ENCODE assay signal across 8 cellular contexts in genomic region chr1:96966536-96967138, GRCh38.
DNase-seq lines count a peak whose midpoint lies in the region; ATAC-seq and TF ChIP-seq lines count a peak whose summit lies in the region.

No MANE protein-coding gene starts in this region.

- H3K4me3 ChIP-seq in gastroesophageal sphincter (no peak overlapping the region), parathyroid adenoma (ENCODE audit: low read depth, low read length) (no peak overlapping the region), upper lobe of left lung (no peak overlapping the region)

- no peaks in the 10 kb centered on the region for H3K79me2 ChIP-seq in parathyroid adenoma

- H3K4me2 ChIP-seq in parathyroid adenoma (ENCODE audit: low read length): no peak overlapping the region

- H3K27ac ChIP-seq in gastroesophageal sphincter: no peak overlapping the region
- no peak overlapping the region for H3K27ac ChIP-seq in parathyroid adenoma
- H3K27ac ChIP-seq in upper lobe of left lung: no peak overlapping the region

- TF ChIP-seq POLR2A in gastroesophageal sphincter (IDR thresholded peaks at IDR 0.05): no peak
- no peak for TF ChIP-seq POLR2A in upper lobe of left lung (IDR thresholded peaks at IDR 0.05)

- no peak for TF ChIP-seq EP300 in gastroesophageal sphincter (IDR thresholded peaks at IDR 0.05)
- TF ChIP-seq EP300 in upper lobe of left lung (IDR thresholded peaks at IDR 0.05): no peak

- H3K36me3 ChIP-seq in gastroesophageal sphincter (no peaks in the 10 kb centered on the region), parathyroid adenoma (ENCODE audit: control insufficient read depth, insufficient read depth, low read length) (no peaks in the 10 kb centered on the region), upper lobe of left lung (no peaks in the 10 kb centered on the region)

- peaks cover 0 to 34% (median 0%) of the 10 kb centered on the region in 3 donors for H3K4me1 ChIP-seq in gastroesophageal sphincter
- H3K4me1 ChIP-seq in parathyroid adenoma: no peaks in the 10 kb centered on the region
- no peaks in the 10 kb centered on the region for H3K4me1 ChIP-seq in upper lobe of left lung

- H3K27me3 ChIP-seq in gastroesophageal sphincter (no peaks in the 10 kb centered on the region), parathyroid adenoma (ENCODE audit: control insufficient read depth, insufficient read depth, low read length) (no peaks in the 10 kb centered on the region), upper lobe of left lung (no peaks in the 10 kb centered on the region)

- H2AFZ ChIP-seq in parathyroid adenoma: no peak overlapping the region

- DNase-seq in GDM1 (lab: John Stamatoyannopoulos, UW): peak; percentile 47
- DNase-seq in Kasumi-1 (lab: John Stamatoyannopoulos, UW): peak; percentile 74
- DNase-seq in SHP77 (lab: John Stamatoyannopoulos, UW): peak; percentile 13 to 34
- peak; percentile 89 for DNase-seq in activated effector memory CD4-positive, alpha-beta T cell treated with anti-CD3 and anti-CD28 coated beads, Interleukin-2, amount 50 U/mL, for 16 hours
- peak; percentile 18 to 67 for DNase-seq in upper lobe of left lung

- H3K9ac ChIP-seq in parathyroid adenoma: no peak overlapping the region

- H3K9me3 ChIP-seq in gastroesophageal sphincter: no peaks in the 10 kb centered on the region
- no peaks in the 10 kb centered on the region for H3K9me3 ChIP-seq in parathyroid adenoma (ENCODE audit: control insufficient read depth, low read length)
- no peaks in the 10 kb centered on the region for H3K9me3 ChIP-seq in upper lobe of left lung

- TF ChIP-seq CTCF in gastroesophageal sphincter (IDR thresholded peaks at IDR 0.05): peak; percentile 70 to 89 (median 82)
- peak; percentile 59 for TF ChIP-seq CTCF in parathyroid adenoma (IDR thresholded peaks at IDR 0.05)
- peak; percentile 71 to 96 (median 76) for TF ChIP-seq CTCF in upper lobe of left lung (IDR thresholded peaks at IDR 0.05)

- ATAC-seq in GM21786 (IDR thresholded peaks at IDR 0.05; ENCODE audit: unreplicated experiment) (peak; percentile 95), gastroesophageal sphincter (peak; percentile 53), upper lobe of left lung (ENCODE audit: low FRiP score in 2 of 2) (peak; percentile 82 to 85)

- WGBS in gastroesophageal sphincter (ENCODE audit: low coverage in 1 of 2), 2 donors: 64 to 73% methylated on average over 10 to 15 of the region's 15 CpGs
- WGBS in upper lobe of left lung, 2 donors: 47 to 59% methylated on average over 15 of the region's 15 CpGs

Comparison
In these comparisons a context has a peak if more than half of its experiments do, and no peak if none do; other contexts are left out.
1. DNase-seq: peak in every context shown above with its lines; median percentile 89 in activated effector memory CD4-positive, alpha-beta T cell treated with anti-CD3 and anti-CD28 coated beads, Interleukin-2, amount 50 U/mL, for 16 hours; 74 in Kasumi-1; 47 in GDM1; 42 in upper lobe of left lung; 24 in SHP77.